ENCODE assay signal across 11 cellular contexts in genomic region chr3:157354722-157355121, GRCh38.
DNase-seq lines count a peak whose midpoint lies in the region; ATAC-seq and TF ChIP-seq lines count a peak whose summit lies in the region.
"Had no signal": no experiment of that assay in that cellular context is flagged by ENCODE, and none has a peak within 500 bp of the region (broad histone marks: within the 10 kb centered on the region; RNA-seq: fewer than 3 reads in every experiment).

No MANE protein-coding gene starts in this region.

- no peaks in the 10 kb centered on the region for H3K36me3 ChIP-seq in cardiac muscle cell
- no peaks in the 10 kb centered on the region for H3K36me3 ChIP-seq in right atrium auricular region
- H3K36me3 ChIP-seq: prostate gland had no signal

- H3K4me3 ChIP-seq in cardiac muscle cell: no peak overlapping the region
- H3K4me3 ChIP-seq in right atrium auricular region: no peak overlapping the region
- no peak overlapping the region for H3K4me3 ChIP-seq in choroid plexus epithelial cell (ENCODE audit: low read depth, low read length)
- H3K4me3 ChIP-seq in retinal pigment epithelial cell (ENCODE audit: low read length): no peak overlapping the region
- H3K4me3 ChIP-seq: prostate gland had no signal

- TF ChIP-seq CTCF in cardiac muscle cell (IDR thresholded peaks at IDR 0.05; ENCODE audit: low read depth, low read length): peak; percentile 67
- TF ChIP-seq CTCF in right atrium auricular region (IDR thresholded peaks at IDR 0.05): peak in 1 of 2 donors; percentile 35
- peak; percentile 38 for TF ChIP-seq CTCF in LNCAP (IDR thresholded peaks at IDR 0.05)
- peak; percentile 73 for TF ChIP-seq CTCF in choroid plexus epithelial cell (conservative IDR thresholded peaks at IDR 0.05; ENCODE audit: low read depth, low read length)
- TF ChIP-seq CTCF in retinal pigment epithelial cell (conservative IDR thresholded peaks at IDR 0.05; ENCODE audit: low read depth, low read length): peak; percentile 72

- peak; percentile 56 to 63 for DNase-seq in cardiac muscle cell (ENCODE audit: low read depth in 1 of 2, low spot score in 1 of 2)
- no peak for DNase-seq in right atrium auricular region (ENCODE audit: low spot score)
- peak; percentile 72 for DNase-seq in choroid plexus epithelial cell (ENCODE audit: low read depth)
- no peak for DNase-seq in retinal pigment epithelial cell (ENCODE audit: low read depth)
- DNase-seq in RKO (ENCODE audit: low spot score): no peak
- DNase-seq in Ammon's horn (ENCODE audit: low spot score): no peak
- DNase-seq: CD4-positive, alpha-beta memory T cell; NCI-H1930 had no signal

- H3K4me1 ChIP-seq in cardiac muscle cell (ENCODE audit: low read depth) (no peaks in the 10 kb centered on the region), right atrium auricular region (no peaks in the 10 kb centered on the region)
- H3K4me1 ChIP-seq: prostate gland had no signal

- H3K27me3 ChIP-seq in cardiac muscle cell (no peaks in the 10 kb centered on the region), right atrium auricular region (no peaks in the 10 kb centered on the region)

- ATAC-seq in GM21825 (IDR thresholded peaks at IDR 0.05; ENCODE audit: unreplicated experiment): no peak

- no peaks in the 10 kb centered on the region for H3K9me3 ChIP-seq in cardiac muscle cell (ENCODE audit: low read depth)
- H3K9me3 ChIP-seq in right atrium auricular region: no peaks in the 10 kb centered on the region
- H3K9me3 ChIP-seq: prostate gland had no signal

- H3K27ac ChIP-seq in cardiac muscle cell (no peak overlapping the region), right atrium auricular region (no peak overlapping the region)
- H3K27ac ChIP-seq: prostate gland had no signal

Comparison
In these comparisons a context has a peak if more than half of its experiments do, and no peak if none do; other contexts are left out.
1. DNase-seq: peak in cardiac muscle cell (2 of 2) and choroid plexus epithelial cell (single experiment); none in right atrium auricular region (single experiment), retinal pigment epithelial cell (single experiment), RKO (single experiment) and Ammon's horn (single experiment).